ENCODE assay signal across 17 cellular contexts in the genomic region with DNA sequence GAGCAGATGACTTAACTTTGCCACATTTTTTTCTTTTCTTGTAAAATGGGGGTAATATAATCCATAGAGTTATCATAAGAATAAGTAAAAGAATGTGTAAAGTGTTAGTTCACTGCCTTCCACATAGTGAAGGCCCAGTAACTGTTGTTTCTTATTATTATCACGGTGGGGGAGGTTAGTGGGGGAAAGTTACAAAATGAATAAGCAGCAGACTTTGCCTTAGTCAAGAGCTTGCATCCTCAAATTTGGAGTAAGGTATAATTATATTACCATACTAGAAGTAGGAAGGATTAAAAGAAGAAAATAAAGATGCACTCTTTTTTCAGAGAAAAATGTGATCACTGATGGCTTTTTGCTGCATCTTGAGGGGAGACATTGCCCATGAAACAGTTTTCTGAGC.
DNase-seq lines count a peak whose midpoint lies in the region; ATAC-seq and TF ChIP-seq lines count a peak whose summit lies in the region.
"Had no signal": no experiment of that assay in that cellular context is flagged by ENCODE, and none has a peak within 500 bp of the region (broad histone marks: within the 10 kb centered on the region; RNA-seq: fewer than 3 reads in every experiment).

No MANE protein-coding gene starts in this region.

- peaks cover 56% of the 10 kb centered on the region for H3K4me1 Mint-ChIP-seq in glutamatergic neuron (ENCODE audit: low read depth, unreplicated experiment)

- H3K27ac Mint-ChIP-seq in glutamatergic neuron (ENCODE audit: unreplicated experiment): peak overlapping the region; percentile 2

- DNase-seq in left ventricle myocardium inferior (no peak), Right ventricle myocardium inferior (ENCODE audit: missing footprints) (no peak), glutamatergic neuron (no peak), sigmoid colon (no peak), transverse colon (no peak), posterior cingulate gyrus (no peak), psoas muscle (no peak)
- DNase-seq: AML-193, Caco-2, H9, KG1, MG63, NCI-H1105, NCI-H187 treated with DMSO at 0.1 percent for 48 hours, PC-3 had no signal

- H3K36me3 ChIP-seq in left ventricle myocardium inferior: no peaks in the 10 kb centered on the region
- no peaks in the 10 kb centered on the region for H3K36me3 ChIP-seq in sigmoid colon
- no peaks in the 10 kb centered on the region for H3K36me3 ChIP-seq in transverse colon
- no peaks in the 10 kb centered on the region for H3K36me3 ChIP-seq in psoas muscle (ENCODE audit: insufficient read depth in 1 of 2, low read depth in 1 of 2)
- H3K36me3 ChIP-seq: MG63 had no signal

- H3K4me1 ChIP-seq in left ventricle myocardium inferior: peaks cover 96% of the 10 kb centered on the region
- peaks cover 0 to 96% (median 88%) of the 10 kb centered on the region in 4 donors for H3K4me1 ChIP-seq in sigmoid colon
- H3K4me1 ChIP-seq in transverse colon: peaks cover 26 to 68% (median 43%) of the 10 kb centered on the region in 4 donors
- peaks cover 70% of the 10 kb centered on the region for H3K4me1 ChIP-seq in psoas muscle
- H3K4me1 ChIP-seq: A549, Caco-2 had no signal

- H3K4me3 ChIP-seq in left ventricle myocardium inferior (no peak overlapping the region), sigmoid colon (no peak overlapping the region), transverse colon (no peak overlapping the region), psoas muscle (no peak overlapping the region)
- H3K4me3 ChIP-seq: A549, MG63 had no signal

- H3K27ac ChIP-seq in left ventricle myocardium inferior (replicated peaks) (peak overlapping the region; percentile 86), sigmoid colon (peak overlapping the region; percentile 4 to 80 (median 73)), transverse colon (peak overlapping the region; percentile 43 to 76 (median 70)), psoas muscle (no peak overlapping the region)
- H3K27ac ChIP-seq: A549 had no signal

- in situ Hi-C loops in transverse colon (cut with MboI; ENCODE audit: low pct_ligation_motif_present in 1 of 4, low pct_unique_long_range_greater_than_20kb in 1 of 4, low sequenced_read_pairs in 3 of 4): no loop called here

- no peaks in the 10 kb centered on the region for H3K9me3 ChIP-seq in left ventricle myocardium inferior (replicated peaks)
- no peaks in the 10 kb centered on the region for H3K9me3 ChIP-seq in sigmoid colon
- no peaks in the 10 kb centered on the region for H3K9me3 ChIP-seq in transverse colon
- H3K9me3 ChIP-seq in psoas muscle: no peaks in the 10 kb centered on the region
- H3K9me3 ChIP-seq: A549, Caco-2, MG63 had no signal

- TF ChIP-seq POLR2A in sigmoid colon (IDR thresholded peaks at IDR 0.05) (no peak), transverse colon (IDR thresholded peaks at IDR 0.05) (no peak)

- intact Hi-C loops in left ventricle myocardium inferior (cut with micrococcal nuclease) (no loop called here), Right ventricle myocardium inferior (cut with DNase I) (loop anchor here (5.0 kb wide), 2 partner anchors 82 to 247 kb away; a partner anchor contains a TSS), sigmoid colon (cut with DNase I) (loop anchor here (5.0 kb wide), 2 partner anchors 157 to 247 kb away; a partner anchor contains a TSS), transverse colon (cut with DNase I; ENCODE audit: low total_unique reads) (loop anchor here (5.0 kb wide), 1 partner anchor 247 kb away; a partner anchor contains a TSS), posterior cingulate gyrus (cut with DNase I) (no loop called here), psoas muscle (cut with DNase I) (loop anchor here in 1 of 2 donors (10.0 kb wide), 1 partner anchor 64 kb away; no protein-coding TSS in a partner anchor)

- H3K4me3 Mint-ChIP-seq in glutamatergic neuron (ENCODE audit: unreplicated experiment): no peak overlapping the region
- H3K4me3 Mint-ChIP-seq: H9 had no signal

- peaks cover 8% of the 10 kb centered on the region for H3K9me3 Mint-ChIP-seq in glutamatergic neuron (ENCODE audit: unreplicated experiment)
- H3K9me3 Mint-ChIP-seq: H9 had no signal

- H3K36me3 Mint-ChIP-seq in glutamatergic neuron (ENCODE audit: unreplicated experiment): no peaks in the 10 kb centered on the region

- TF ChIP-seq CTCF in left ventricle myocardium inferior (IDR thresholded peaks at IDR 0.05; ENCODE audit: borderline replicate concordance): no peak
- TF ChIP-seq CTCF in glutamatergic neuron (IDR thresholded peaks at IDR 0.05; ENCODE audit: partially characterized antibody, unreplicated experiment): no peak
- TF ChIP-seq CTCF in sigmoid colon (IDR thresholded peaks at IDR 0.05): no peak
- TF ChIP-seq CTCF in transverse colon (IDR thresholded peaks at IDR 0.05): no peak
- no peak for TF ChIP-seq CTCF in psoas muscle (IDR thresholded peaks at IDR 0.05)

- no peak for TF ChIP-seq EP300 in sigmoid colon (IDR thresholded peaks at IDR 0.05)
- no peak for TF ChIP-seq EP300 in transverse colon (IDR thresholded peaks at IDR 0.05; ENCODE audit: low read depth)

- H3K27me3 ChIP-seq in left ventricle myocardium inferior (ENCODE audit: low read depth) (no peaks in the 10 kb centered on the region), sigmoid colon (no peaks in the 10 kb centered on the region), transverse colon (no peaks in the 10 kb centered on the region), psoas muscle (ENCODE audit: insufficient read depth in 3 of 3, low read length in 2 of 3) (no peaks in the 10 kb centered on the region)
- H3K27me3 ChIP-seq: MG63 had no signal

- ATAC-seq in Right ventricle myocardium inferior: no peak
- ATAC-seq in HG03469 (IDR thresholded peaks at IDR 0.05; ENCODE audit: unreplicated experiment): no peak
- no peak for ATAC-seq in psoas muscle
- ATAC-seq: A549, PC-3 had no signal

- H3K27me3 Mint-ChIP-seq in glutamatergic neuron (ENCODE audit: unreplicated experiment): peaks cover 7% of the 10 kb centered on the region

- 1 to 38% methylated on average over 1 of the region's 1 CpG for WGBS in sigmoid colon, 2 donors
- WGBS in transverse colon (ENCODE audit: low coverage in 1 of 2), 2 donors: 30 to 37% methylated on average over 1 of the region's 1 CpG
- 31 to 83% (median 72%) methylated on average over 1 of the region's 1 CpG for WGBS in psoas muscle, 3 donors

Comparison
In these comparisons a context has a peak if more than half of its experiments do, and no peak if none do; other contexts are left out.
1. intact Hi-C loops: an anchor here in Right ventricle myocardium inferior (5.0 kb wide), sigmoid colon (5.0 kb wide) and transverse colon (5.0 kb wide); none called in left ventricle myocardium inferior and posterior cingulate gyrus.